In the genomic region with DNA sequence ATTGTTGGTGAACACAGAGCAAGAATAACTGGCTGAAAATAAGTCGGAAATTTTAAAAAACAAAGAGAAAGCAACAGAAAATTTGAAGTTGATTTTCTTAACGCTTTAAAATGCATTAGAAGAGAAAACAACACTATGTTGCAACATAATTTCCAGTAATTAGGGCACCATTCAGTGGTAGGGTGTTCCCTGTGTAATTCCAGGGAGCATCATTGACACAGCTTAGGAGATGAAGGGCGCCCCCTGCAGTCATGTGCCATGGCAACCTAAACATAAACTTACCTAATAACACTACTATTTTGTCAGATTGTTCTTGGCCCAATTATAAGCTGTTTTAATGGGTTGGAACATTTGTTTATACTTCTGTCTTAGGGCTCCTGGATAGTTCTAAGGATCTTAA, we compare ENCODE assay signal across 10 cellular contexts.
DNase-seq lines count a peak whose midpoint lies in the region; ATAC-seq and TF ChIP-seq lines count a peak whose summit lies in the region.
"Had no signal": no experiment of that assay in that cellular context is flagged by ENCODE, and none has a peak within 500 bp of the region (broad histone marks: within the 10 kb centered on the region; RNA-seq: fewer than 3 reads in every experiment).

No MANE protein-coding gene starts in this region.

- no peak overlapping the region for H3K9ac ChIP-seq in neural cell (ENCODE audit: low read length)
- H3K9ac ChIP-seq: BLaER1 had no signal

- peak; percentile 7 to 58 (median 21) for DNase-seq in NCI-H1417 (lab: John Stamatoyannopoulos, UW)
- no peak for DNase-seq in NCI-H1417 treated with DMSO at 0.1 percent for 48 hours (lab: John Stamatoyannopoulos, UW)
- peak; percentile 67 for DNase-seq in NCI-H146 (lab: John Stamatoyannopoulos, UW)
- peak; percentile 65 for DNase-seq in endothelial cell (ENCODE audit: low spot score)
- no peak for DNase-seq in stimulated activated naive CD4-positive, alpha-beta T cell (lab: John Stamatoyannopoulos, UW)
- no peak for DNase-seq in dedifferentiated amniotic fluid mesenchymal stem cell (ENCODE audit: extremely low spot score)
- DNase-seq: activated B cell treated with CpG ODN at 0.5 μM for 24 hours had no signal

- H3K27ac Mint-ChIP-seq in endothelial cell (ENCODE audit: unreplicated experiment) = peak overlapping the region; percentile 33
- H3K27ac Mint-ChIP-seq: activated B cell treated with CpG ODN at 0.5 μM for 24 hours had no signal

- H3K4me3 ChIP-seq in neural cell (ENCODE audit: low read length) = no peak overlapping the region
- H3K4me3 ChIP-seq: BLaER1 had no signal

- H4K20me1 ChIP-seq in neural cell (ENCODE audit: insufficient read depth) = no peaks in the 10 kb centered on the region
- H4K20me1 ChIP-seq: BLaER1 had no signal

- no peaks in the 10 kb centered on the region for H3F3A ChIP-seq in neural cell (ENCODE audit: insufficient read depth, low read length, poor library complexity, severe bottlenecking)

- H3K36me3 Mint-ChIP-seq in endothelial cell (ENCODE audit: low read depth, unreplicated experiment) = no peaks in the 10 kb centered on the region

- H3K4me3 Mint-ChIP-seq in endothelial cell (ENCODE audit: unreplicated experiment) = no peak overlapping the region
- H3K4me3 Mint-ChIP-seq: activated B cell treated with CpG ODN at 0.5 μM for 24 hours had no signal

- TF ChIP-seq CTCF in endothelial cell (IDR thresholded peaks at IDR 0.05; ENCODE audit: unreplicated experiment) (peak; percentile 70), neural cell (IDR thresholded peaks at IDR 0.05; ENCODE audit: poor library complexity, severe bottlenecking) (peak; percentile 20)

- TF ChIP-seq RAD21 in neural cell (conservative IDR thresholded peaks at IDR 0.05) = no peak

- H3K4me2 ChIP-seq in neural cell (ENCODE audit: low read length) = no peak overlapping the region
- H3K4me2 ChIP-seq: BLaER1 had no signal

- H3K27me3 Mint-ChIP-seq in endothelial cell (ENCODE audit: unreplicated experiment) = no peaks in the 10 kb centered on the region

- no peaks in the 10 kb centered on the region for H3K9me3 ChIP-seq in neural cell (ENCODE audit: low read length)
- H3K9me3 ChIP-seq: BLaER1 had no signal

- no peaks in the 10 kb centered on the region for H3K27me3 ChIP-seq in neural cell (ENCODE audit: insufficient read depth, low read depth, low read length)
- H3K27me3 ChIP-seq: BLaER1 had no signal

- H3K9me2 ChIP-seq in neural cell (ENCODE audit: insufficient read depth, low read length) = no peaks in the 10 kb centered on the region

- peaks cover 14% of the 10 kb centered on the region for H3K4me1 Mint-ChIP-seq in endothelial cell (ENCODE audit: unreplicated experiment)
- H3K4me1 Mint-ChIP-seq: activated B cell treated with CpG ODN at 0.5 μM for 24 hours had no signal

- no peak overlapping the region for H3K27ac ChIP-seq in neural cell (ENCODE audit: low read length)
- H3K27ac ChIP-seq: BLaER1 had no signal

- no peaks in the 10 kb centered on the region for H3K9me3 Mint-ChIP-seq in endothelial cell (ENCODE audit: unreplicated experiment)
- H3K9me3 Mint-ChIP-seq: activated B cell treated with CpG ODN at 0.5 μM for 24 hours had no signal

- H3K79me2 ChIP-seq in neural cell (replicated peaks; ENCODE audit: insufficient read depth, low read length) = no peaks in the 10 kb centered on the region

- no peaks in the 10 kb centered on the region for H3K36me3 ChIP-seq in neural cell (ENCODE audit: insufficient read depth, low read length)
- H3K36me3 ChIP-seq: BLaER1 had no signal

- no peak for ATAC-seq in HG03457 (IDR thresholded peaks at IDR 0.05; ENCODE audit: unreplicated experiment)

- no peak overlapping the region for H2AFZ ChIP-seq in neural cell (ENCODE audit: low read depth, low read length)

- TF ChIP-seq EP300 in neural cell (conservative IDR thresholded peaks at IDR 0.05; ENCODE audit: poor library complexity, severe bottlenecking) = no peak

TF ChIP-seq in neural cell, 6 proteins besides CTCF, POLR2A, EP300 and RAD21:
- TF ChIP-seq, protein P1, sequence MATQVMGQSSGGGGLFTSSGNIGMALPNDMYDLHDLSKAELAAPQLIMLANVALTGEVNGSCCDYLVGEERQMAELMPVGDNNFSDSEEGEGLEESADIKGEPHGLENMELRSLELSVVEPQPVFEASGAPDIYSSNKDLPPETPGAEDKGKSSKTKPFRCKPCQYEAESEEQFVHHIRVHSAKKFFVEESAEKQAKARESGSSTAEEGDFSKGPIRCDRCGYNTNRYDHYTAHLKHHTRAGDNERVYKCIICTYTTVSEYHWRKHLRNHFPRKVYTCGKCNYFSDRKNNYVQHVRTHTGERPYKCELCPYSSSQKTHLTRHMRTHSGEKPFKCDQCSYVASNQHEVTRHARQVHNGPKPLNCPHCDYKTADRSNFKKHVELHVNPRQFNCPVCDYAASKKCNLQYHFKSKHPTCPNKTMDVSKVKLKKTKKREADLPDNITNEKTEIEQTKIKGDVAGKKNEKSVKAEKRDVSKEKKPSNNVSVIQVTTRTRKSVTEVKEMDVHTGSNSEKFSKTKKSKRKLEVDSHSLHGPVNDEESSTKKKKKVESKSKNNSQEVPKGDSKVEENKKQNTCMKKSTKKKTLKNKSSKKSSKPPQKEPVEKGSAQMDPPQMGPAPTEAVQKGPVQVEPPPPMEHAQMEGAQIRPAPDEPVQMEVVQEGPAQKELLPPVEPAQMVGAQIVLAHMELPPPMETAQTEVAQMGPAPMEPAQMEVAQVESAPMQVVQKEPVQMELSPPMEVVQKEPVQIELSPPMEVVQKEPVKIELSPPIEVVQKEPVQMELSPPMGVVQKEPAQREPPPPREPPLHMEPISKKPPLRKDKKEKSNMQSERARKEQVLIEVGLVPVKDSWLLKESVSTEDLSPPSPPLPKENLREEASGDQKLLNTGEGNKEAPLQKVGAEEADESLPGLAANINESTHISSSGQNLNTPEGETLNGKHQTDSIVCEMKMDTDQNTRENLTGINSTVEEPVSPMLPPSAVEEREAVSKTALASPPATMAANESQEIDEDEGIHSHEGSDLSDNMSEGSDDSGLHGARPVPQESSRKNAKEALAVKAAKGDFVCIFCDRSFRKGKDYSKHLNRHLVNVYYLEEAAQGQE (IDR thresholded peaks at IDR 0.05; ENCODE audit: borderline replicate concordance) = no peak
- no peak for TF ChIP-seq SMC3 (conservative IDR thresholded peaks at IDR 0.05; ENCODE audit: poor library complexity)
- no peak for TF ChIP-seq TAF1 (IDR thresholded peaks at IDR 0.05; ENCODE audit: low read depth)
- TF ChIP-seq EZH2 (IDR thresholded peaks at IDR 0.05; ENCODE audit: borderline replicate concordance, insufficient read depth, low read length, poor library complexity, severe bottlenecking) = no peak
- TF ChIP-seq POLR2AphosphoS5 (IDR thresholded peaks at IDR 0.05) = no peak
- no peak for TF ChIP-seq MXI1 (conservative IDR thresholded peaks at IDR 0.05; ENCODE audit: poor library complexity, severe bottlenecking)

Comparison
In these comparisons a context has a peak if more than half of its experiments do, and no peak if none do; other contexts are left out.
1. DNase-seq: peak in NCI-H1417 (3 of 3), NCI-H146 (single experiment) and endothelial cell (single experiment); none in NCI-H1417 treated with DMSO at 0.1 percent for 48 hours (single experiment), stimulated activated naive CD4-positive, alpha-beta T cell (0 of 6) and dedifferentiated amniotic fluid mesenchymal stem cell (single experiment).